1 cellular context compared by ENCODE assay signal in the genomic region with DNA sequence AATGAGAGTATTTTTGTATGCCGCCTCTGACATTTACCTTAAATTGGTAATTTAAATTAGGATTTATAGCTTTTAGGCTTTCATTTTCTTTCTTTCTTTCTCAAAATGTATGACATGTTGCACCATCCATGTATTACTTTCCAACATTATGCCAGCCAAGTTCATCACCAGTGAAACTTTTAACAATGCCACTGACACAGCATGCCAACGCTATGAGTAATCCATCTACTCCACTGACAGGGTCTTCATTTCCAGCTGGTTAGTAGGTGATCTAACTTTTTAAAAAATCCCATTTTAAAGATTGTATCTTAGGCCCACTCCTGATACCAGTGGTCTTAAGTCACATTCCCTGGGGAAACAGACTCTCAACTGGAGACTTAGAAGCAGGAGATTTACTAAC.
TF ChIP-seq lines count a peak whose summit lies in the region.

No MANE protein-coding gene starts in this region.

TF ChIP-seq in SK-N-SH treated with all-trans-retinoic acid at 6 μM for 48 hours, 23 proteins besides CTCF, POLR2A, EP300 and RAD21 (continued from another document):
- TF ChIP-seq, protein P1, sequence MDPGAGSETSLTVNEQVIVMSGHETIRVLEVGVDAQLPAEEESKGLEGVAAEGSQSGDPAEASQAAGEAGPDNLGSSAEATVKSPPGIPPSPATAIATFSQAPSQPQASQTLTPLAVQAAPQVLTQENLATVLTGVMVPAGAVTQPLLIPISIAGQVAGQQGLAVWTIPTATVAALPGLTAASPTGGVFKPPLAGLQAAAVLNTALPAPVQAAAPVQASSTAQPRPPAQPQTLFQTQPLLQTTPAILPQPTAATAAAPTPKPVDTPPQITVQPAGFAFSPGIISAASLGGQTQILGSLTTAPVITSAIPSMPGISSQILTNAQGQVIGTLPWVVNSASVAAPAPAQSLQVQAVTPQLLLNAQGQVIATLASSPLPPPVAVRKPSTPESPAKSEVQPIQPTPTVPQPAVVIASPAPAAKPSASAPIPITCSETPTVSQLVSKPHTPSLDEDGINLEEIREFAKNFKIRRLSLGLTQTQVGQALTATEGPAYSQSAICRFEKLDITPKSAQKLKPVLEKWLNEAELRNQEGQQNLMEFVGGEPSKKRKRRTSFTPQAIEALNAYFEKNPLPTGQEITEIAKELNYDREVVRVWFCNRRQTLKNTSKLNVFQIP (CRISPR knock-in tag; IDR thresholded peaks at IDR 0.05; ENCODE audit: borderline replicate concordance, low read depth), result no peak
- TF ChIP-seq, protein P2, sequence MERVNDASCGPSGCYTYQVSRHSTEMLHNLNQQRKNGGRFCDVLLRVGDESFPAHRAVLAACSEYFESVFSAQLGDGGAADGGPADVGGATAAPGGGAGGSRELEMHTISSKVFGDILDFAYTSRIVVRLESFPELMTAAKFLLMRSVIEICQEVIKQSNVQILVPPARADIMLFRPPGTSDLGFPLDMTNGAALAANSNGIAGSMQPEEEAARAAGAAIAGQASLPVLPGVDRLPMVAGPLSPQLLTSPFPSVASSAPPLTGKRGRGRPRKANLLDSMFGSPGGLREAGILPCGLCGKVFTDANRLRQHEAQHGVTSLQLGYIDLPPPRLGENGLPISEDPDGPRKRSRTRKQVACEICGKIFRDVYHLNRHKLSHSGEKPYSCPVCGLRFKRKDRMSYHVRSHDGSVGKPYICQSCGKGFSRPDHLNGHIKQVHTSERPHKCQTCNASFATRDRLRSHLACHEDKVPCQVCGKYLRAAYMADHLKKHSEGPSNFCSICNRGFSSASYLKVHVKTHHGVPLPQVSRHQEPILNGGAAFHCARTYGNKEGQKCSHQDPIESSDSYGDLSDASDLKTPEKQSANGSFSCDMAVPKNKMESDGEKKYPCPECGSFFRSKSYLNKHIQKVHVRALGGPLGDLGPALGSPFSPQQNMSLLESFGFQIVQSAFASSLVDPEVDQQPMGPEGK (CRISPR knock-in tag; IDR thresholded peaks at IDR 0.05; ENCODE audit: borderline replicate concordance), result no peak
- TF ChIP-seq, protein P3, sequence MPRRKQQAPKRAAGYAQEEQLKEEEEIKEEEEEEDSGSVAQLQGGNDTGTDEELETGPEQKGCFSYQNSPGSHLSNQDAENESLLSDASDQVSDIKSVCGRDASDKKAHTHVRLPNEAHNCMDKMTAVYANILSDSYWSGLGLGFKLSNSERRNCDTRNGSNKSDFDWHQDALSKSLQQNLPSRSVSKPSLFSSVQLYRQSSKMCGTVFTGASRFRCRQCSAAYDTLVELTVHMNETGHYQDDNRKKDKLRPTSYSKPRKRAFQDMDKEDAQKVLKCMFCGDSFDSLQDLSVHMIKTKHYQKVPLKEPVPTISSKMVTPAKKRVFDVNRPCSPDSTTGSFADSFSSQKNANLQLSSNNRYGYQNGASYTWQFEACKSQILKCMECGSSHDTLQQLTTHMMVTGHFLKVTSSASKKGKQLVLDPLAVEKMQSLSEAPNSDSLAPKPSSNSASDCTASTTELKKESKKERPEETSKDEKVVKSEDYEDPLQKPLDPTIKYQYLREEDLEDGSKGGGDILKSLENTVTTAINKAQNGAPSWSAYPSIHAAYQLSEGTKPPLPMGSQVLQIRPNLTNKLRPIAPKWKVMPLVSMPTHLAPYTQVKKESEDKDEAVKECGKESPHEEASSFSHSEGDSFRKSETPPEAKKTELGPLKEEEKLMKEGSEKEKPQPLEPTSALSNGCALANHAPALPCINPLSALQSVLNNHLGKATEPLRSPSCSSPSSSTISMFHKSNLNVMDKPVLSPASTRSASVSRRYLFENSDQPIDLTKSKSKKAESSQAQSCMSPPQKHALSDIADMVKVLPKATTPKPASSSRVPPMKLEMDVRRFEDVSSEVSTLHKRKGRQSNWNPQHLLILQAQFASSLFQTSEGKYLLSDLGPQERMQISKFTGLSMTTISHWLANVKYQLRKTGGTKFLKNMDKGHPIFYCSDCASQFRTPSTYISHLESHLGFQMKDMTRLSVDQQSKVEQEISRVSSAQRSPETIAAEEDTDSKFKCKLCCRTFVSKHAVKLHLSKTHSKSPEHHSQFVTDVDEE (CRISPR knock-in tag; IDR thresholded peaks at IDR 0.05), result no peak
- no peak for TF ChIP-seq ZNF565 (CRISPR knock-in tag; conservative IDR thresholded peaks at IDR 0.05; ENCODE audit: low read depth)
